Comparison of ENCODE assay signal across 1 cellular context in the genomic region with DNA sequence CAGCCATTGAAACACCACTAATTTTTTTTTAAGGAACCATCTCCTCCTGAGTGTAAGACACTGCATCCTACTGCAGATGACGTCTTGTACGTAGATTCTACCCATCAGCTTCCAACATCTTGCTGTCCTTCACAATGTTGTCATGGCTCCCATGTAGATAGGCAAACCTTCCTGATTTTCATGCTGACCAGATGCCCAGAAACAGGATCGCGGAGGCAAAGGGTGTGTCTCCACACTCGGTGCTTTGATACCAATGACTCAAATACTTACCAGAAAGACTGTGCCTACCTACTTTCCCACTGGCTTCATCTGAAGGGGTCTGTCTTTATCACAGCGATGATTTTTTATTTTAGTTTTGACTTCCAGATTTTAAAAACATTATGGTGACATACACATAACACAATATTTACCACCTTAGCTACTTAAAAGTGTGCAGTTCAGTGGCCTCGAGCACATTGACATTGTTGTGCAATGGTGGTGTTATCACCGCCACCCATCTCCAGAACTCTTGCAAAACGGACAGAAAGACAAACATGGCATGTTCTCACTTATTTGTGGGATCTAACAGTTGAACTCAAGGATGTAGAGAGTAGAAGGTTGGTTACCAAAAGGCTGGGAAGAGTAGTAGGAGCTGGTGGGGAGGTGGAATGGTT.
TF ChIP-seq lines count a peak whose summit lies in the region.

No MANE protein-coding gene starts in this region.

TF ChIP-seq in HepG2, 621 proteins besides CTCF, POLR2A, EP300 and RAD21 (continued from another document and continues in another):
- TF ChIP-seq, protein P1, sequence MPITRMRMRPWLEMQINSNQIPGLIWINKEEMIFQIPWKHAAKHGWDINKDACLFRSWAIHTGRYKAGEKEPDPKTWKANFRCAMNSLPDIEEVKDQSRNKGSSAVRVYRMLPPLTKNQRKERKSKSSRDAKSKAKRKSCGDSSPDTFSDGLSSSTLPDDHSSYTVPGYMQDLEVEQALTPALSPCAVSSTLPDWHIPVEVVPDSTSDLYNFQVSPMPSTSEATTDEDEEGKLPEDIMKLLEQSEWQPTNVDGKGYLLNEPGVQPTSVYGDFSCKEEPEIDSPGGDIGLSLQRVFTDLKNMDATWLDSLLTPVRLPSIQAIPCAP (CRISPR knock-in tag; IDR thresholded peaks at IDR 0.05; ENCODE audit: low read depth), result no peak; the same call in 1 of the 2 replicates
- TF ChIP-seq RARG (CRISPR knock-in tag; IDR thresholded peaks at IDR 0.05; ENCODE audit: low read depth), result no peak
- TF ChIP-seq NR1H2 (CRISPR knock-in tag; IDR thresholded peaks at IDR 0.05; ENCODE audit: borderline replicate concordance, low read depth), result no peak
- no peak for TF ChIP-seq ZNF451 (CRISPR knock-in tag; IDR thresholded peaks at IDR 0.05)
- TF ChIP-seq ETV6 (CRISPR knock-in tag; conservative IDR thresholded peaks at IDR 0.05), result peak; percentile 90
- no peak for TF ChIP-seq NFIB (CRISPR knock-in tag; IDR thresholded peaks at IDR 0.05; ENCODE audit: borderline replicate concordance)
- TF ChIP-seq NCOA2 (CRISPR knock-in tag; IDR thresholded peaks at IDR 0.05), result peak; percentile 99
- TF ChIP-seq CBX1 (IDR thresholded peaks at IDR 0.05; ENCODE audit: low read depth), result peak; percentile 78
- TF ChIP-seq KMT2A (CRISPR knock-in tag; IDR thresholded peaks at IDR 0.05), result peak; percentile 82
- peak; percentile 99 for TF ChIP-seq BRD4 (CRISPR knock-in tag; IDR thresholded peaks at IDR 0.05)
- TF ChIP-seq, protein P2, sequence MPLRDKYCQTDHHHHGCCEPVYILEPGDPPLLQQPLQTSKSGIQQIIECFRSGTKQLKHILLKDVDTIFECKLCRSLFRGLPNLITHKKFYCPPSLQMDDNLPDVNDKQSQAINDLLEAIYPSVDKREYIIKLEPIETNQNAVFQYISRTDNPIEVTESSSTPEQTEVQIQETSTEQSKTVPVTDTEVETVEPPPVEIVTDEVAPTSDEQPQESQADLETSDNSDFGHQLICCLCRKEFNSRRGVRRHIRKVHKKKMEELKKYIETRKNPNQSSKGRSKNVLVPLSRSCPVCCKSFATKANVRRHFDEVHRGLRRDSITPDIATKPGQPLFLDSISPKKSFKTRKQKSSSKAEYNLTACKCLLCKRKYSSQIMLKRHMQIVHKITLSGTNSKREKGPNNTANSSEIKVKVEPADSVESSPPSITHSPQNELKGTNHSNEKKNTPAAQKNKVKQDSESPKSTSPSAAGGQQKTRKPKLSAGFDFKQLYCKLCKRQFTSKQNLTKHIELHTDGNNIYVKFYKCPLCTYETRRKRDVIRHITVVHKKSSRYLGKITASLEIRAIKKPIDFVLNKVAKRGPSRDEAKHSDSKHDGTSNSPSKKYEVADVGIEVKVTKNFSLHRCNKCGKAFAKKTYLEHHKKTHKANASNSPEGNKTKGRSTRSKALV (CRISPR knock-in tag; IDR thresholded peaks at IDR 0.05), result peak; percentile 63; the same call in 1 of the 2 replicates
- TF ChIP-seq, protein P3, sequence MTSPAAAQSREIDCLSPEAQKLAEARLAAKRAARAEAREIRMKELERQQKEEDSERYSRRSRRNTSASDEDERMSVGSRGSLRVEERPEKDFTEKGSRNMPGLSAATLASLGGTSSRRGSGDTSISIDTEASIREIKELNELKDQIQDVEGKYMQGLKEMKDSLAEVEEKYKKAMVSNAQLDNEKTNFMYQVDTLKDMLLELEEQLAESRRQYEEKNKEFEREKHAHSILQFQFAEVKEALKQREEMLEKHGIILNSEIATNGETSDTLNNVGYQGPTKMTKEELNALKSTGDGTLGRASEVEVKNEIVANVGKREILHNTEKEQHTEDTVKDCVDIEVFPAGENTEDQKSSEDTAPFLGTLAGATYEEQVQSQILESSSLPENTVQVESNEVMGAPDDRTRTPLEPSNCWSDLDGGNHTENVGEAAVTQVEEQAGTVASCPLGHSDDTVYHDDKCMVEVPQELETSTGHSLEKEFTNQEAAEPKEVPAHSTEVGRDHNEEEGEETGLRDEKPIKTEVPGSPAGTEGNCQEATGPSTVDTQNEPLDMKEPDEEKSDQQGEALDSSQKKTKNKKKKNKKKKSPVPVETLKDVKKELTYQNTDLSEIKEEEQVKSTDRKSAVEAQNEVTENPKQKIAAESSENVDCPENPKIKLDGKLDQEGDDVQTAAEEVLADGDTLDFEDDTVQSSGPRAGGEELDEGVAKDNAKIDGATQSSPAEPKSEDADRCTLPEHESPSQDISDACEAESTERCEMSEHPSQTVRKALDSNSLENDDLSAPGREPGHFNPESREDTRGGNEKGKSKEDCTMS (CRISPR knock-in tag; conservative IDR thresholded peaks at IDR 0.05), result no peak
- TF ChIP-seq MIER2 (CRISPR knock-in tag; IDR thresholded peaks at IDR 0.05), result peak; percentile 84; the same call in 1 of the 2 replicates
- TF ChIP-seq ZNF296 (CRISPR knock-in tag; conservative IDR thresholded peaks at IDR 0.05), result no peak
- no peak for TF ChIP-seq ZNF75D (CRISPR knock-in tag; IDR thresholded peaks at IDR 0.05; ENCODE audit: borderline replicate concordance)
- TF ChIP-seq ZC3H13 (CRISPR knock-in tag; IDR thresholded peaks at IDR 0.05), result peak; percentile 61; the same call in 1 of the 2 replicates
- TF ChIP-seq ZNF616 (CRISPR knock-in tag; IDR thresholded peaks at IDR 0.05; ENCODE audit: low read depth), result no peak
- peak; percentile 84 for TF ChIP-seq HOXA5 (CRISPR knock-in tag; IDR thresholded peaks at IDR 0.05)
- TF ChIP-seq ZNF251 (CRISPR knock-in tag; IDR thresholded peaks at IDR 0.05), result no peak
- peak; percentile 71; the same call in 1 of the 2 replicates for TF ChIP-seq KAT7 (CRISPR knock-in tag; IDR thresholded peaks at IDR 0.05; ENCODE audit: borderline replicate concordance)
- TF ChIP-seq ZBTB38 (CRISPR knock-in tag; IDR thresholded peaks at IDR 0.05), result peak; percentile 83; the same call in 1 of the 2 replicates
- TF ChIP-seq, protein P4, sequence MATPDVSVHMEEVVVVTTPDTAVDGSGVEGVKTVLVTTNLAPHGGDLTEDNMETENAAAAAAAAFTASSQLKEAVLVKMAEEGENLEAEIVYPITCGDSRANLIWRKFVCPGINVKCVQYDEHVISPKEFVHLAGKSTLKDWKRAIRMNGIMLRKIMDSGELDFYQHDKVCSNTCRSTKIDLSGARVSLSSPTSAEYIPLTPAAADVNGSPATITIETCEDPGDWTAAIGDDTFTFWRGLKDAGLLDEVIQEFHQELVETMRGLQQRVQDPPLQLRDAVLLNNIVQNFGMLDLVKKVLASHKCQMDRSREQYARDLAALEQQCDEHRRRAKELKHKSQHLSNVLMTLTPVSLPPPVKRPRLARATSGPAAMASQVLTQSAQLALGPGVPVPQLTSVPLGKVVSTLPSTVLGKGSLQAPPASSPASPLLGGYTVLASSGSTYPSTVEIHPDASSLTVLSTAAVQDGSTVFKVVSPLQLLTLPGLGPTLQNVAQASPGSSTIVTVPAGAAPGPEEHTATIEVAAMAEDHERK (CRISPR knock-in tag; IDR thresholded peaks at IDR 0.05; ENCODE audit: low read depth), result no peak
- TF ChIP-seq, protein P5, sequence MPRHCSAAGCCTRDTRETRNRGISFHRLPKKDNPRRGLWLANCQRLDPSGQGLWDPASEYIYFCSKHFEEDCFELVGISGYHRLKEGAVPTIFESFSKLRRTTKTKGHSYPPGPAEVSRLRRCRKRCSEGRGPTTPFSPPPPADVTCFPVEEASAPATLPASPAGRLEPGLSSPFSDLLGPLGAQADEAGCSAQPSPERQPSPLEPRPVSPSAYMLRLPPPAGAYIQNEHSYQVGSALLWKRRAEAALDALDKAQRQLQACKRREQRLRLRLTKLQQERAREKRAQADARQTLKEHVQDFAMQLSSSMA (CRISPR knock-in tag; IDR thresholded peaks at IDR 0.05), result no peak
- TF ChIP-seq THYN1 (CRISPR knock-in tag; IDR thresholded peaks at IDR 0.05; ENCODE audit: borderline replicate concordance, low read depth), result peak; percentile 82; the same call in 1 of the 2 replicates
- TF ChIP-seq ZNF24 (IDR thresholded peaks at IDR 0.05), result no peak
- no peak for TF ChIP-seq HCFC1 (IDR thresholded peaks at IDR 0.05; ENCODE audit: low read depth, low read length)
- no peak for TF ChIP-seq HDAC6 (IDR thresholded peaks at IDR 0.05; ENCODE audit: low read depth, low read length)
- TF ChIP-seq, protein P6, sequence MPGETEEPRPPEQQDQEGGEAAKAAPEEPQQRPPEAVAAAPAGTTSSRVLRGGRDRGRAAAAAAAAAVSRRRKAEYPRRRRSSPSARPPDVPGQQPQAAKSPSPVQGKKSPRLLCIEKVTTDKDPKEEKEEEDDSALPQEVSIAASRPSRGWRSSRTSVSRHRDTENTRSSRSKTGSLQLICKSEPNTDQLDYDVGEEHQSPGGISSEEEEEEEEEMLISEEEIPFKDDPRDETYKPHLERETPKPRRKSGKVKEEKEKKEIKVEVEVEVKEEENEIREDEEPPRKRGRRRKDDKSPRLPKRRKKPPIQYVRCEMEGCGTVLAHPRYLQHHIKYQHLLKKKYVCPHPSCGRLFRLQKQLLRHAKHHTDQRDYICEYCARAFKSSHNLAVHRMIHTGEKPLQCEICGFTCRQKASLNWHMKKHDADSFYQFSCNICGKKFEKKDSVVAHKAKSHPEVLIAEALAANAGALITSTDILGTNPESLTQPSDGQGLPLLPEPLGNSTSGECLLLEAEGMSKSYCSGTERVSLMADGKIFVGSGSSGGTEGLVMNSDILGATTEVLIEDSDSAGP (CRISPR knock-in tag; IDR thresholded peaks at IDR 0.05; ENCODE audit: borderline replicate concordance), result no peak
- TF ChIP-seq KLF16 (CRISPR knock-in tag; IDR thresholded peaks at IDR 0.05), result peak in 1 of 2 experiments; percentile 98; a peak in 2 of 4 replicates
- no peak; the same call in 1 of the 2 replicates for TF ChIP-seq ZBTB8A (CRISPR knock-in tag; IDR thresholded peaks at IDR 0.05; ENCODE audit: borderline replicate concordance, low read depth)
- no peak for TF ChIP-seq NONO (IDR thresholded peaks at IDR 0.05)
- TF ChIP-seq NONO (CRISPR knock-in tag; conservative IDR thresholded peaks at IDR 0.05), result peak; percentile 87
- TF ChIP-seq TAF1 (CRISPR knock-in tag; IDR thresholded peaks at IDR 0.05), result peak; percentile 61; the same call in 1 of the 2 replicates
- TF ChIP-seq CEBPB (IDR thresholded peaks at IDR 0.05; ENCODE audit: borderline replicate concordance, low read depth, low read length), result peak; percentile 100
- no peak for TF ChIP-seq ZNF343 (CRISPR knock-in tag; IDR thresholded peaks at IDR 0.05)
- TF ChIP-seq SSRP1 (CRISPR knock-in tag; IDR thresholded peaks at IDR 0.05), result peak; percentile 96
- TF ChIP-seq ZNF44 (CRISPR knock-in tag; IDR thresholded peaks at IDR 0.05), result 0 out of 2 replicates have a peak, but pooled peaks have one; percentile 49
- TF ChIP-seq JUND (CRISPR knock-in tag; IDR thresholded peaks at IDR 0.05), result peak; percentile 71; the same call in 1 of the 2 replicates
- TF ChIP-seq, protein P7, sequence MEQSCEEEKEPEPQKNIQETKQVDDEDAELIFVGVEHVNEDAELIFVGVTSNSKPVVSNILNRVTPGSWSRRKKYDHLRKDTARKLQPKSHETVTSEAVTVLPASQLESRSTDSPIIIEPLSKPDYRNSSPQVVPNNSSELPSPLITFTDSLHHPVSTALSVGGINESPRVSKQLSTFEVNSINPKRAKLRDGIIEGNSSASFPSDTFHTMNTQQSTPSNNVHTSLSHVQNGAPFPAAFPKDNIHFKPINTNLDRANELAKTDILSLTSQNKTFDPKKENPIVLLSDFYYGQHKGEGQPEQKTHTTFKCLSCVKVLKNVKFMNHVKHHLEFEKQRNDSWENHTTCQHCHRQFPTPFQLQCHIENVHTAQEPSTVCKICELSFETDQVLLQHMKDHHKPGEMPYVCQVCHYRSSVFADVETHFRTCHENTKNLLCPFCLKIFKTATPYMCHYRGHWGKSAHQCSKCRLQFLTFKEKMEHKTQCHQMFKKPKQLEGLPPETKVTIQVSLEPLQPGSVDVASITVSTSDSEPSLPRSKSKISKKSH (CRISPR knock-in tag; IDR thresholded peaks at IDR 0.05; ENCODE audit: borderline replicate concordance), result no peak
- TF ChIP-seq KLF11 (CRISPR knock-in tag; IDR thresholded peaks at IDR 0.05), result peak; percentile 92
- TF ChIP-seq, protein P8, sequence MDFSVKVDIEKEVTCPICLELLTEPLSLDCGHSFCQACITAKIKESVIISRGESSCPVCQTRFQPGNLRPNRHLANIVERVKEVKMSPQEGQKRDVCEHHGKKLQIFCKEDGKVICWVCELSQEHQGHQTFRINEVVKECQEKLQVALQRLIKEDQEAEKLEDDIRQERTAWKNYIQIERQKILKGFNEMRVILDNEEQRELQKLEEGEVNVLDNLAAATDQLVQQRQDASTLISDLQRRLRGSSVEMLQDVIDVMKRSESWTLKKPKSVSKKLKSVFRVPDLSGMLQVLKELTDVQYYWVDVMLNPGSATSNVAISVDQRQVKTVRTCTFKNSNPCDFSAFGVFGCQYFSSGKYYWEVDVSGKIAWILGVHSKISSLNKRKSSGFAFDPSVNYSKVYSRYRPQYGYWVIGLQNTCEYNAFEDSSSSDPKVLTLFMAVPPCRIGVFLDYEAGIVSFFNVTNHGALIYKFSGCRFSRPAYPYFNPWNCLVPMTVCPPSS (IDR thresholded peaks at IDR 0.05), result no peak
- no peak for TF ChIP-seq ZNF138 (CRISPR knock-in tag; IDR thresholded peaks at IDR 0.05; ENCODE audit: low read depth)
- TF ChIP-seq KAT2B (IDR thresholded peaks at IDR 0.05; ENCODE audit: borderline replicate concordance, low read depth, low read length), result no peak
- TF ChIP-seq ARNTL (CRISPR knock-in tag; IDR thresholded peaks at IDR 0.05), result peak; percentile 86
- no peak for TF ChIP-seq ZFP62 (CRISPR knock-in tag; IDR thresholded peaks at IDR 0.05)
- no peak for TF ChIP-seq NAIF1 (CRISPR knock-in tag; IDR thresholded peaks at IDR 0.05; ENCODE audit: borderline replicate concordance)
- peak; percentile 65; the same call in 1 of the 2 replicates for TF ChIP-seq BRCA1 (CRISPR knock-in tag; IDR thresholded peaks at IDR 0.05)
- TF ChIP-seq ARNT2 (CRISPR knock-in tag; IDR thresholded peaks at IDR 0.05; ENCODE audit: low read depth), result no peak
- TF ChIP-seq, protein P9, sequence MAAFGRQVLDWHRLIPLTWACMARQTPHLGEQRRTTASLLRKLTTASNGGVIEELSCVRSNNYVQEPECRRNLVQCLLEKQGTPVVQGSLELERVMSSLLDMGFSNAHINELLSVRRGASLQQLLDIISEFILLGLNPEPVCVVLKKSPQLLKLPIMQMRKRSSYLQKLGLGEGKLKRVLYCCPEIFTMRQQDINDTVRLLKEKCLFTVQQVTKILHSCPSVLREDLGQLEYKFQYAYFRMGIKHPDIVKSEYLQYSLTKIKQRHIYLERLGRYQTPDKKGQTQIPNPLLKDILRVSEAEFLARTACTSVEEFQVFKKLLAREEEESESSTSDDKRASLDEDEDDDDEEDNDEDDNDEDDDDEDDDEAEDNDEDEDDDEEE (CRISPR knock-in tag; IDR thresholded peaks at IDR 0.05), result no peak
- peak; percentile 98 for TF ChIP-seq MED13 (CRISPR knock-in tag; IDR thresholded peaks at IDR 0.05)
- TF ChIP-seq, protein P10, sequence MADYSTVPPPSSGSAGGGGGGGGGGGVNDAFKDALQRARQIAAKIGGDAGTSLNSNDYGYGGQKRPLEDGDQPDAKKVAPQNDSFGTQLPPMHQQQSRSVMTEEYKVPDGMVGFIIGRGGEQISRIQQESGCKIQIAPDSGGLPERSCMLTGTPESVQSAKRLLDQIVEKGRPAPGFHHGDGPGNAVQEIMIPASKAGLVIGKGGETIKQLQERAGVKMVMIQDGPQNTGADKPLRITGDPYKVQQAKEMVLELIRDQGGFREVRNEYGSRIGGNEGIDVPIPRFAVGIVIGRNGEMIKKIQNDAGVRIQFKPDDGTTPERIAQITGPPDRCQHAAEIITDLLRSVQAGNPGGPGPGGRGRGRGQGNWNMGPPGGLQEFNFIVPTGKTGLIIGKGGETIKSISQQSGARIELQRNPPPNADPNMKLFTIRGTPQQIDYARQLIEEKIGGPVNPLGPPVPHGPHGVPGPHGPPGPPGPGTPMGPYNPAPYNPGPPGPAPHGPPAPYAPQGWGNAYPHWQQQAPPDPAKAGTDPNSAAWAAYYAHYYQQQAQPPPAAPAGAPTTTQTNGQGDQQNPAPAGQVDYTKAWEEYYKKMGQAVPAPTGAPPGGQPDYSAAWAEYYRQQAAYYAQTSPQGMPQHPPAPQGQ (CRISPR knock-in tag; IDR thresholded peaks at IDR 0.05; ENCODE audit: borderline replicate concordance), result peak; percentile 82; the same call in 1 of the 2 replicates
- TF ChIP-seq NCOA1 (CRISPR knock-in tag; IDR thresholded peaks at IDR 0.05), result peak; percentile 89
- no peak for TF ChIP-seq ZNF83 (CRISPR knock-in tag; IDR thresholded peaks at IDR 0.05; ENCODE audit: borderline replicate concordance)
